ENCODE assay signal across 10 cellular contexts in the genomic region with DNA sequence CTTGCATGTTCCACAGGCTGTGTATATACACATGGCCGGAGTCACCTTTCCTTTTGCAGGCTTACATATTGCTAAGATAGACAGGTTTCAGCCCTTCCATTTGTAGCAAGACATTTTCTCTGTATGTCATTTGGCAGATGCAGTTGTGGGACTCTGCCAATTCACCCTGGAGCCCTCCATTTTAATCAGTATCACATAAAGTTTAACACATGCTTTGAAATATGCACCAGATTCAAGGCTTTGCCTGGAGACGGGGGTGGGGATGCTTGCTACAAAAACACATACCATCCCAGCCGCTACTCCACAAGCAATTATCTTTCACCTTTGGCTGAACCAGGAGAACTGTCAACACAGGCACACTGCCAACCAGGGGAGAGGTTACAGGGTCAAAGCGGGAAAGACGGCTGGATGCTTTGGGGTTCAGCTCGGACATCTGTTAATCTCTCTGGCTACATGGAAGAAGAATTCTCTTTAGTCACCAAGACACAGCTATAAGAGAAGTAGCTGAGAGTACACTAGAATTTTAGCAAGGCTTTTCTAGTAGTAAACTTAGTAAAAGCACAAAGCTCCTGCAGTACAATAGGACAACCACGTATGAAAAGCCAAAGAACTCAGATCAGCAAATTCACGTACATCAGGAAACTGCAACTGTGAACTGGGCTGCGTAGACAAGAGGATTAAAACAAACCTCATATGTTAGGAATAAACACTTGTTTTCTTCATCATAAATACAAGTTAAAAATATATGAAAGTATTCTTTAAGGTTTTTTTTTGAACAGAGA.
A peak's percentile ranks its signal among the peaks of the same experiment; 100 is the strongest.
DNase-seq lines count a peak whose midpoint lies in the region; ATAC-seq, FAIRE-seq and TF ChIP-seq lines count a peak whose summit lies in the region.
"Had no signal": no experiment of that assay in that cellular context is flagged by ENCODE, and none has a peak within 500 bp of the region (broad histone marks: within the 10 kb centered on the region; RNA-seq: fewer than 3 reads in every experiment).

No MANE protein-coding gene starts in this region.

- DNase-seq in SHP77 (lab: John Stamatoyannopoulos, UW) (peak; percentile 18 to 33), SHP77 treated with DMSO at 0.1 percent for 48 hours (lab: John Stamatoyannopoulos, UW) (no peak), astrocyte (ENCODE audit: low read depth) (peak; percentile 74), left colon (peak; percentile 48 to 53), C1 segment of cervical spinal cord (lab: John Stamatoyannopoulos, UW) (no peak), OCI-M2 (lab: John Stamatoyannopoulos, UW; ENCODE audit: unreplicated experiment) (no peak)
- no peak for DNase-seq in activated CD8-positive, alpha-beta memory T cell treated with anti-CD3 and anti-CD28 coated beads, Interleukin-2, amount 50 U/mL, for 48 hours
- no peak for DNase-seq in stimulated activated CD4-positive, alpha-beta T cell treated with anti-CD3 and anti-CD28 coated beads, Interleukin-2, amount 100 ng/mL, for 48 hours
- DNase-seq: BE2C had no signal

- H3K27ac Mint-ChIP-seq in astrocyte (ENCODE audit: unreplicated experiment) = no peak overlapping the region

- no peaks in the 10 kb centered on the region for H3K79me2 ChIP-seq in astrocyte (ENCODE audit: insufficient read depth, low read length)

- intact Hi-C loops in left colon (cut with DNase I, micrococcal nuclease) = no loop called here

- ATAC-seq in left colon = peak; percentile 77

- FAIRE-seq in astrocyte (lab: Jason Lieb, UNC) = no peak

- H3K9me3 Mint-ChIP-seq in astrocyte (ENCODE audit: unreplicated experiment) = no peaks in the 10 kb centered on the region

- no peaks in the 10 kb centered on the region for H3K36me3 ChIP-seq in astrocyte (ENCODE audit: insufficient read depth, low read length)
- H3K36me3 ChIP-seq: BE2C had no signal

- no peaks in the 10 kb centered on the region for H3K9me3 ChIP-seq in astrocyte (ENCODE audit: insufficient read depth, low read depth, low read length)
- H3K9me3 ChIP-seq: BE2C had no signal

- TF ChIP-seq CTCF in astrocyte (IDR thresholded peaks at IDR 0.05; ENCODE audit: insufficient read depth, low read depth, low read length) = no peak

- no peak overlapping the region for H3K4me3 ChIP-seq in astrocyte (ENCODE audit: insufficient read depth, low read depth, low read length)
- H3K4me3 ChIP-seq: skin epidermis had no signal

- no peak overlapping the region for H3K9ac ChIP-seq in astrocyte (ENCODE audit: low read length)

- no peaks in the 10 kb centered on the region for H3K27me3 ChIP-seq in astrocyte (ENCODE audit: insufficient read depth, low read length)
- H3K27me3 ChIP-seq: BE2C had no signal

- peak overlapping the region; percentile 51 for H3K4me2 ChIP-seq in astrocyte (ENCODE audit: low read length)

- H3K27ac ChIP-seq in astrocyte (ENCODE audit: low read depth, low read length) = no peak overlapping the region
- H3K27ac ChIP-seq: skin epidermis had no signal

- no peak overlapping the region for H2AFZ ChIP-seq in astrocyte (ENCODE audit: low read depth, low read length)

- peaks cover 5% of the 10 kb centered on the region for H3K36me3 Mint-ChIP-seq in astrocyte (ENCODE audit: low read depth, unreplicated experiment)

- H3K4me3 Mint-ChIP-seq in astrocyte (ENCODE audit: unreplicated experiment) = no peak overlapping the region

- H3K4me1 Mint-ChIP-seq in astrocyte (ENCODE audit: low read depth, unreplicated experiment) = peaks cover 15% of the 10 kb centered on the region

- H3K4me1 ChIP-seq in astrocyte (ENCODE audit: insufficient read depth, low read length) = peaks cover 9% of the 10 kb centered on the region
- H3K4me1 ChIP-seq: BE2C had no signal

- H3K27me3 Mint-ChIP-seq in astrocyte (ENCODE audit: low read depth, unreplicated experiment) = no peaks in the 10 kb centered on the region

- H4K20me1 ChIP-seq in astrocyte (ENCODE audit: insufficient read depth, low read length) = peaks cover 7% of the 10 kb centered on the region

Comparison
In these comparisons a context has a peak if more than half of its experiments do, and no peak if none do; other contexts are left out.
1. DNase-seq: peak in SHP77 (2 of 2), astrocyte (single experiment) and left colon (2 of 2); none in SHP77 treated with DMSO at 0.1 percent for 48 hours (single experiment), C1 segment of cervical spinal cord (0 of 14), activated CD8-positive, alpha-beta memory T cell treated with anti-CD3 and anti-CD28 coated beads, Interleukin-2, amount 50 U/mL, for 48 hours (single experiment), OCI-M2 (single experiment) and stimulated activated CD4-positive, alpha-beta T cell treated with anti-CD3 and anti-CD28 coated beads, Interleukin-2, amount 100 ng/mL, for 48 hours (0 of 2).